In genomic region chr1:212186427-212187207, GRCh38 we compare ENCODE assay signal across 8 cellular contexts.
DNase-seq lines count a peak whose midpoint lies in the region; ATAC-seq and TF ChIP-seq lines count a peak whose summit lies in the region.

No MANE protein-coding gene starts in this region.

- TF ChIP-seq CTCF in endodermal cell (conservative IDR thresholded peaks at IDR 0.05), result no peak
- no peak for TF ChIP-seq CTCF in ovary (IDR thresholded peaks at IDR 0.05)

- H3K9me3 Mint-ChIP-seq in endodermal cell, result no peaks in the 10 kb centered on the region

- H3K27me3 ChIP-seq in mucosa of stomach (ENCODE audit: control insufficient read depth, insufficient read depth, low read length) (no peaks in the 10 kb centered on the region), endodermal cell (ENCODE audit: control insufficient read depth, insufficient read depth, low read length, poor library complexity, severe bottlenecking) (no peaks in the 10 kb centered on the region), mesendoderm (ENCODE audit: insufficient read depth, low read length, poor library complexity) (no peaks in the 10 kb centered on the region), ovary (no peaks in the 10 kb centered on the region)

- WGBS in endodermal cell (ENCODE audit: insufficient coverage in 1 of 2, insufficient read length in 1 of 2), 2 experiments, result 84 to 91% methylated on average over 3 to 8 of the region's 8 CpGs
- no CpG with 5 or more reads among the region's 8 CpGs for WGBS in mesendoderm (ENCODE audit: extremely low coverage, insufficient coverage, low lambda C conversion rate)
- 59 to 66% (median 61%) methylated on average over 8 of the region's 8 CpGs for WGBS in ovary, 3 donors

- H3K56ac ChIP-seq in mesendoderm (ENCODE audit: low read length), result no peak overlapping the region

- H3K4me1 Mint-ChIP-seq in endodermal cell, result no peaks in the 10 kb centered on the region

- no peak overlapping the region for H2BK15ac ChIP-seq in mesendoderm (replicated peaks; ENCODE audit: low read depth)

- intact Hi-C loops in ovary (cut with DNase I), result no loop called here

- H3K27ac ChIP-seq in endodermal cell (ENCODE audit: low read depth, low read length) (no peak overlapping the region), mesendoderm (ENCODE audit: low read depth, low read length) (no peak overlapping the region), ovary (no peak overlapping the region)

- H3K9ac ChIP-seq in mucosa of stomach (ENCODE audit: low read length) (peak overlapping the region; percentile 63), endodermal cell (ENCODE audit: extremely low read depth, low read length, poor library complexity, severe bottlenecking) (no peak overlapping the region), mesendoderm (ENCODE audit: low read length) (no peak overlapping the region)

- H3K36me3 Mint-ChIP-seq in endodermal cell (ENCODE audit: low read depth), result no peaks in the 10 kb centered on the region

- H3K4me1 ChIP-seq in mucosa of stomach (ENCODE audit: control insufficient read depth, insufficient read depth, low read length) (peaks cover 5% of the 10 kb centered on the region), endodermal cell (ENCODE audit: control insufficient read depth, insufficient read depth, low read length) (no peaks in the 10 kb centered on the region), mesendoderm (ENCODE audit: control insufficient read depth, low read depth, low read length) (no peaks in the 10 kb centered on the region), ovary (ENCODE audit: insufficient read depth) (no peaks in the 10 kb centered on the region)

- H2AK5ac ChIP-seq in mesendoderm (ENCODE audit: low read length), result no peak overlapping the region

- H3K23ac ChIP-seq in mesendoderm (ENCODE audit: low read length), result no peak overlapping the region

- TF ChIP-seq EP300 in ovary (IDR thresholded peaks at IDR 0.05), result no peak

- H3K4me2 ChIP-seq in mesendoderm (ENCODE audit: low read length), result no peak overlapping the region

- H3K18ac ChIP-seq in mesendoderm (ENCODE audit: low read length), result no peak overlapping the region

- no peak overlapping the region for H3K4me3 Mint-ChIP-seq in endodermal cell

- H3K27ac Mint-ChIP-seq in endodermal cell, result no peak overlapping the region

- H4K8ac ChIP-seq in mesendoderm (ENCODE audit: low read depth, low read length), result no peak overlapping the region

- no peaks in the 10 kb centered on the region for H3K27me3 Mint-ChIP-seq in endodermal cell (ENCODE audit: insufficient read depth)

- no peak for TF ChIP-seq POLR2A in ovary (IDR thresholded peaks at IDR 0.05)

- H3K9me3 ChIP-seq in mucosa of stomach (ENCODE audit: control insufficient read depth, low read length), result no peaks in the 10 kb centered on the region
- H3K9me3 ChIP-seq in endodermal cell (ENCODE audit: control insufficient read depth, low read length), result no peaks in the 10 kb centered on the region
- H3K9me3 ChIP-seq in ovary, result no peaks in the 10 kb centered on the region

- no peak overlapping the region for H2BK5ac ChIP-seq in mesendoderm (ENCODE audit: low read length)

- peak; percentile 97 for ATAC-seq in HG02973 (IDR thresholded peaks at IDR 0.05; ENCODE audit: unreplicated experiment)

- no peaks in the 10 kb centered on the region for H3K79me1 ChIP-seq in mesendoderm (ENCODE audit: low read length)

- H3K79me2 ChIP-seq in mesendoderm (ENCODE audit: control insufficient read depth, insufficient read depth, low read length), result no peaks in the 10 kb centered on the region

- H3K4ac ChIP-seq in mesendoderm (ENCODE audit: low read depth, low read length), result no peak overlapping the region

- H3K4me3 ChIP-seq in mucosa of stomach (ENCODE audit: low read length) (no peak overlapping the region), endodermal cell (ENCODE audit: low read length) (no peak overlapping the region), mesendoderm (ENCODE audit: low read length) (no peak overlapping the region), ovary (no peak overlapping the region)

- H3K36me3 ChIP-seq in mucosa of stomach (ENCODE audit: control insufficient read depth, insufficient read depth, low read length) (no peaks in the 10 kb centered on the region), endodermal cell (ENCODE audit: control insufficient read depth, insufficient read depth, low read length) (no peaks in the 10 kb centered on the region), mesendoderm (ENCODE audit: control insufficient read depth, insufficient read depth, low read length) (no peaks in the 10 kb centered on the region), ovary (no peaks in the 10 kb centered on the region)

- peak; percentile 16 for DNase-seq in stimulated activated CD4-positive, alpha-beta T cell treated with anti-CD3 and anti-CD28 coated beads, Interleukin-15, amount 100 ng/mL, for 24 hours
- no peak for DNase-seq in stimulated activated CD4-positive, alpha-beta T cell treated with anti-CD3 and anti-CD28 coated beads, Interleukin-12 subunit alpha, Interleukin-12 subunit beta, amount 100 ng/mL, for 4 hours
- DNase-seq in OCI-M1 (lab: John Stamatoyannopoulos, UW), result peak; percentile 77
- DNase-seq in endodermal cell, result no peak
- DNase-seq in mesendoderm, result no peak
- DNase-seq in ovary, result no peak

- no peak overlapping the region for H2BK120ac ChIP-seq in mesendoderm (ENCODE audit: low read depth, low read length)

- H4K5ac ChIP-seq in mesendoderm (ENCODE audit: low read length), result no peak overlapping the region

Comparison
In these comparisons a context has a peak if more than half of its experiments do, and no peak if none do; other contexts are left out.
1. DNase-seq: peak in stimulated activated CD4-positive, alpha-beta T cell treated with anti-CD3 and anti-CD28 coated beads, Interleukin-15, amount 100 ng/mL, for 24 hours (single experiment) and OCI-M1 (single experiment); none in stimulated activated CD4-positive, alpha-beta T cell treated with anti-CD3 and anti-CD28 coated beads, Interleukin-12 subunit alpha, Interleukin-12 subunit beta, amount 100 ng/mL, for 4 hours (single experiment), endodermal cell (single experiment), mesendoderm (single experiment) and ovary (0 of 5).